ENCODE assay signal across 17 cellular contexts in genomic region chr16:11315499-11315898, GRCh38. TPM values are rescaled to one million over a fixed set of nuclear protein-coding genes. Genes with fewer than 3 reads are reported as not detected.
DNase-seq lines count a peak whose midpoint lies in the region; TF ChIP-seq lines count a peak whose summit lies in the region.
"Had no signal": no experiment of that assay in that cellular context is flagged by ENCODE, and none has a peak within 500 bp of the region (broad histone marks: within the 10 kb centered on the region; RNA-seq: fewer than 3 reads in every experiment).

No MANE protein-coding gene starts in this region.

- H3K36me3 ChIP-seq in HUES48 (ENCODE audit: control insufficient read depth, insufficient read depth, low read length), result no peaks in the 10 kb centered on the region
- H3K36me3 ChIP-seq in uterus, result no peaks in the 10 kb centered on the region

- H3K4me3 ChIP-seq in HUES48 (ENCODE audit: low read depth, low read length) (peak overlapping the region; percentile 12; the same call in 1 of the 2 replicates), uterus (no peak overlapping the region)
- H3K4me3 ChIP-seq: dorsolateral prefrontal cortex had no signal

- DNase-seq in ACHN, result peak; percentile 99
- no peak for DNase-seq in chondrocyte (ENCODE audit: low spot score)
- DNase-seq in left kidney (ENCODE audit: low read depth, low spot score), result peak; percentile 97
- no peak for DNase-seq in activated T-helper 1 cell treated with anti-CD3 and anti-CD28 coated beads, Interleukin-12 subunit alpha, Interleukin-12 subunit beta, Interleukin-2, Interleukin-4 antibody, amounts not matched to agents 30 ng/mL and 10 ng/mL and 1 ng/mL, durations not matched to agents 14 hours and 24 hours and 36 hours (ENCODE audit: low spot score)
- no peak for DNase-seq in HuH-7.5 (ENCODE audit: low spot score)
- no peak for DNase-seq in uterus
- DNase-seq in hippocampal formation (lab: John Stamatoyannopoulos, UW), result no peak
- DNase-seq: activated CD4-positive, alpha-beta T cell treated with anti-CD3 and anti-CD28 coated beads, Interleukin-2, amount 10 ng/mL, durations not matched to agents 24 days and 14 days; activated effector memory CD4-positive, alpha-beta T cell treated with Interleukin-2 at 50 U/mL for 16 hours; dorsolateral prefrontal cortex; immature natural killer cell; NCI-H1930; Right ventricle myocardium superior; stimulated activated CD4-positive, alpha-beta T cell treated with anti-CD3 and anti-CD28 coated beads, Interleukin-2, amount 100 ng/mL, for 24 hours had no signal

- peak overlapping the region; percentile 91 for H3K27ac ChIP-seq in HUES48 (ENCODE audit: low read depth, low read length)
- no peak overlapping the region for H3K27ac ChIP-seq in uterus

- H3K27ac Mint-ChIP-seq in chondrocyte (ENCODE audit: unreplicated experiment), result no peak overlapping the region
- no peak overlapping the region for H3K27ac Mint-ChIP-seq in activated T-helper 1 cell treated with anti-CD3 and anti-CD28 coated beads, Interleukin-12 subunit alpha, Interleukin-12 subunit beta, Interleukin-2, Interleukin-4 antibody, amounts not matched to agents 30 ng/mL and 10 ng/mL and 1 ng/mL, durations not matched to agents 14 hours and 24 hours and 36 hours
- H3K27ac Mint-ChIP-seq: immature natural killer cell had no signal

- H3K36me3 Mint-ChIP-seq in chondrocyte (ENCODE audit: low read depth), result no peaks in the 10 kb centered on the region
- H3K36me3 Mint-ChIP-seq in activated T-helper 1 cell treated with anti-CD3 and anti-CD28 coated beads, Interleukin-12 subunit alpha, Interleukin-12 subunit beta, Interleukin-2, Interleukin-4 antibody, amounts not matched to agents 30 ng/mL and 10 ng/mL and 1 ng/mL, durations not matched to agents 14 hours and 24 hours and 36 hours (ENCODE audit: low read depth), result no peaks in the 10 kb centered on the region
- H3K36me3 Mint-ChIP-seq: immature natural killer cell had no signal

- in situ Hi-C loops in ACHN (cut with HindIII; ENCODE audit: low pct_ligation_motif_present, low pct_unique_long_range_greater_than_20kb, low sequenced_read_pairs), result no loop called here

- H3K4me1 Mint-ChIP-seq in chondrocyte (ENCODE audit: low read depth), result peaks cover 44% of the 10 kb centered on the region
- peaks cover 49% of the 10 kb centered on the region for H3K4me1 Mint-ChIP-seq in activated T-helper 1 cell treated with anti-CD3 and anti-CD28 coated beads, Interleukin-12 subunit alpha, Interleukin-12 subunit beta, Interleukin-2, Interleukin-4 antibody, amounts not matched to agents 30 ng/mL and 10 ng/mL and 1 ng/mL, durations not matched to agents 14 hours and 24 hours and 36 hours (ENCODE audit: low read depth)

- H3K9me3 ChIP-seq in HUES48 (ENCODE audit: control insufficient read depth, insufficient read depth, low read length), result no peaks in the 10 kb centered on the region
- H3K9me3 ChIP-seq in uterus, result no peaks in the 10 kb centered on the region

- no peak overlapping the region for H3K4me3 Mint-ChIP-seq in chondrocyte (ENCODE audit: unreplicated experiment)
- H3K4me3 Mint-ChIP-seq in activated T-helper 1 cell treated with anti-CD3 and anti-CD28 coated beads, Interleukin-12 subunit alpha, Interleukin-12 subunit beta, Interleukin-2, Interleukin-4 antibody, amounts not matched to agents 30 ng/mL and 10 ng/mL and 1 ng/mL, durations not matched to agents 14 hours and 24 hours and 36 hours, result no peak overlapping the region
- H3K4me3 Mint-ChIP-seq: activated CD4-positive, alpha-beta T cell treated with anti-CD3 and anti-CD28 coated beads, Interleukin-2, amount 10 ng/mL, durations not matched to agents 24 days and 14 days; B cell; immature natural killer cell had no signal

- H3K9me3 Mint-ChIP-seq in chondrocyte (ENCODE audit: low read depth), result no peaks in the 10 kb centered on the region
- no peaks in the 10 kb centered on the region for H3K9me3 Mint-ChIP-seq in activated T-helper 1 cell treated with anti-CD3 and anti-CD28 coated beads, Interleukin-12 subunit alpha, Interleukin-12 subunit beta, Interleukin-2, Interleukin-4 antibody, amounts not matched to agents 30 ng/mL and 10 ng/mL and 1 ng/mL, durations not matched to agents 14 hours and 24 hours and 36 hours
- H3K9me3 Mint-ChIP-seq: activated CD4-positive, alpha-beta T cell treated with anti-CD3 and anti-CD28 coated beads, Interleukin-2, amount 10 ng/mL, durations not matched to agents 24 days and 14 days; immature natural killer cell had no signal

- no peaks in the 10 kb centered on the region for H3K27me3 Mint-ChIP-seq in chondrocyte (ENCODE audit: low read depth)
- no peaks in the 10 kb centered on the region for H3K27me3 Mint-ChIP-seq in activated T-helper 1 cell treated with anti-CD3 and anti-CD28 coated beads, Interleukin-12 subunit alpha, Interleukin-12 subunit beta, Interleukin-2, Interleukin-4 antibody, amounts not matched to agents 30 ng/mL and 10 ng/mL and 1 ng/mL, durations not matched to agents 14 hours and 24 hours and 36 hours (ENCODE audit: insufficient read depth)
- H3K27me3 Mint-ChIP-seq: activated CD4-positive, alpha-beta T cell treated with anti-CD3 and anti-CD28 coated beads, Interleukin-2, amount 10 ng/mL, durations not matched to agents 24 days and 14 days; B cell had no signal

- TF ChIP-seq CTCF in chondrocyte (IDR thresholded peaks at IDR 0.05) (peak; percentile 39), uterus (IDR thresholded peaks at IDR 0.05) (peak in 1 of 4 experiments; percentile 32)

- intact Hi-C loops in activated T-helper 1 cell treated with anti-CD3 and anti-CD28 coated beads, Interleukin-12 subunit alpha, Interleukin-12 subunit beta, Interleukin-2, Interleukin-4 antibody, amounts not matched to agents 30 ng/mL and 10 ng/mL and 1 ng/mL, durations not matched to agents 14 hours and 24 hours and 36 hours (cut with micrococcal nuclease), result no loop called here
- intact Hi-C loops in uterus (cut with DNase I; ENCODE audit: low total_unique reads), result no loop called here

- 0 out of 2 replicates have a peak overlapping the region, but pooled peaks have one; percentile 49 for H3K9ac ChIP-seq in HUES48 (ENCODE audit: low read depth, low read length)

- no peak for TF ChIP-seq POLR2A in uterus (IDR thresholded peaks at IDR 0.05)

- H3K27me3 ChIP-seq in HUES48 (ENCODE audit: control insufficient read depth, insufficient read depth, low read length) (no peaks in the 10 kb centered on the region), uterus (no peaks in the 10 kb centered on the region)

- H3K4me1 ChIP-seq in HUES48 (ENCODE audit: control insufficient read depth, insufficient read depth, low read length) (peaks cover 43% of the 10 kb centered on the region), uterus (no peaks in the 10 kb centered on the region)

RNA-seq across cellular contexts. Expression of gene RMI2, which starts 29.8 kb away (rescaled TPM):
- total RNA-seq in chondrocyte (1.6 to 6.5 TPM (median 1.7 TPM) in 3 replicates), uterus (10 to 100 TPM in 1 of 4 donors, under 1 TPM in 1, not detected in 2; 0.49 to 15.3 TPM)
- 49.8 and 55.7 TPM in 2 replicates for total RNA-seq in activated T-helper 1 cell treated with anti-CD3 and anti-CD28 coated beads, Interleukin-12 subunit alpha, Interleukin-12 subunit beta, Interleukin-2, Interleukin-4 antibody, amounts not matched to agents 30 ng/mL and 10 ng/mL and 1 ng/mL, durations not matched to agents 14 hours and 24 hours and 36 hours

RNA-seq across cellular contexts. Expression of gene PRM1, which starts 34.4 kb away (rescaled TPM):
- total RNA-seq in chondrocyte (not detected in 3 replicates), uterus (not detected)
- not detected in 2 replicates for total RNA-seq in activated T-helper 1 cell treated with anti-CD3 and anti-CD28 coated beads, Interleukin-12 subunit alpha, Interleukin-12 subunit beta, Interleukin-2, Interleukin-4 antibody, amounts not matched to agents 30 ng/mL and 10 ng/mL and 1 ng/mL, durations not matched to agents 14 hours and 24 hours and 36 hours
- total RNA-seq: activated CD4-positive, alpha-beta T cell treated with anti-CD3 and anti-CD28 coated beads, Interleukin-2, amount 10 ng/mL, durations not matched to agents 24 days and 14 days; B cell; dorsolateral prefrontal cortex; Right ventricle myocardium superior; temporal lobe had no signal

RNA-seq across cellular contexts. Expression of gene PRM2, which starts 39.2 kb away (rescaled TPM):
- not detected in 3 replicates for total RNA-seq in chondrocyte
- not detected in 2 replicates for total RNA-seq in activated T-helper 1 cell treated with anti-CD3 and anti-CD28 coated beads, Interleukin-12 subunit alpha, Interleukin-12 subunit beta, Interleukin-2, Interleukin-4 antibody, amounts not matched to agents 30 ng/mL and 10 ng/mL and 1 ng/mL, durations not matched to agents 14 hours and 24 hours and 36 hours
- total RNA-seq in uterus, result not detected
- total RNA-seq: activated CD4-positive, alpha-beta T cell treated with anti-CD3 and anti-CD28 coated beads, Interleukin-2, amount 10 ng/mL, durations not matched to agents 24 days and 14 days; B cell; dorsolateral prefrontal cortex; Right ventricle myocardium superior; temporal lobe had no signal

RNA-seq across cellular contexts. Expression of gene PRM3, which starts 42.1 kb away (rescaled TPM):
- not detected in 3 replicates for total RNA-seq in chondrocyte
- total RNA-seq in activated T-helper 1 cell treated with anti-CD3 and anti-CD28 coated beads, Interleukin-12 subunit alpha, Interleukin-12 subunit beta, Interleukin-2, Interleukin-4 antibody, amounts not matched to agents 30 ng/mL and 10 ng/mL and 1 ng/mL, durations not matched to agents 14 hours and 24 hours and 36 hours, result not detected in 2 replicates
- total RNA-seq in uterus, result not detected
- total RNA-seq: activated CD4-positive, alpha-beta T cell treated with anti-CD3 and anti-CD28 coated beads, Interleukin-2, amount 10 ng/mL, durations not matched to agents 24 days and 14 days; B cell; dorsolateral prefrontal cortex; Right ventricle myocardium superior; temporal lobe had no signal

RNA-seq across cellular contexts. Expression of gene TNP2, which starts 46.4 kb away (rescaled TPM):
- total RNA-seq in chondrocyte (not detected in 3 replicates), uterus (not detected)
- total RNA-seq in activated T-helper 1 cell treated with anti-CD3 and anti-CD28 coated beads, Interleukin-12 subunit alpha, Interleukin-12 subunit beta, Interleukin-2, Interleukin-4 antibody, amounts not matched to agents 30 ng/mL and 10 ng/mL and 1 ng/mL, durations not matched to agents 14 hours and 24 hours and 36 hours, result not detected in 2 replicates
- total RNA-seq: activated CD4-positive, alpha-beta T cell treated with anti-CD3 and anti-CD28 coated beads, Interleukin-2, amount 10 ng/mL, durations not matched to agents 24 days and 14 days; B cell; dorsolateral prefrontal cortex; Right ventricle myocardium superior; temporal lobe had no signal

Comparison
In these comparisons a context has a peak if more than half of its experiments do, and no peak if none do; other contexts are left out.
1. DNase-seq: peak in ACHN (single experiment) and left kidney (single experiment); none in chondrocyte (single experiment), activated T-helper 1 cell treated with anti-CD3 and anti-CD28 coated beads, Interleukin-12 subunit alpha, Interleukin-12 subunit beta, Interleukin-2, Interleukin-4 antibody, amounts not matched to agents 30 ng/mL and 10 ng/mL and 1 ng/mL, durations not matched to agents 14 hours and 24 hours and 36 hours (single experiment), HuH-7.5 (single experiment), uterus (0 of 2) and hippocampal formation (0 of 2).